ENCODE assay signal across 22 cellular contexts in genomic region chr1:209064850-209065249, GRCh38.
A peak's percentile ranks its signal among the peaks of the same experiment; 100 is the strongest.
DNase-seq lines count a peak whose midpoint lies in the region; ATAC-seq and TF ChIP-seq lines count a peak whose summit lies in the region.
"Had no signal": no experiment of that assay in that cellular context is flagged by ENCODE, and none has a peak within 500 bp of the region (broad histone marks: within the 10 kb centered on the region; RNA-seq: fewer than 3 reads in every experiment).

No MANE protein-coding gene starts in this region.

- H3K9ac ChIP-seq in neural cell (ENCODE audit: low read length) = no peak overlapping the region
- H3K9ac ChIP-seq: SK-N-SH had no signal

- H3K79me2 ChIP-seq in neural cell (replicated peaks; ENCODE audit: insufficient read depth, low read length) = no peaks in the 10 kb centered on the region

- BruUV-seq in Calu3 (replicated peaks; lab: Mats Ljungman, UMichigan) = no TSS peak

- H3K27ac ChIP-seq in neural cell (ENCODE audit: low read length) = peak overlapping the region; percentile 16

- H3K27ac Mint-ChIP-seq in brain = peak overlapping the region in 3 of 5 experiments; percentile 11 to 77 (median 61)
- H3K27ac Mint-ChIP-seq in Calu3 (ENCODE audit: unreplicated experiment) = no peak overlapping the region
- H3K27ac Mint-ChIP-seq in stimulated activated effector memory CD8-positive, alpha-beta T cell treated with anti-CD3 and anti-CD28 coated beads, Interleukin-12 subunit alpha, Interleukin-12 subunit beta, amount 100 ng/mL, for 72 hours = no peak overlapping the region
- H3K27ac Mint-ChIP-seq: CD14-positive monocyte had no signal

- no peaks in the 10 kb centered on the region for H4K20me1 ChIP-seq in neural cell (ENCODE audit: insufficient read depth)

- H2AFZ ChIP-seq in neural cell (ENCODE audit: low read depth, low read length) = no peak overlapping the region

- H3K36me3 Mint-ChIP-seq in brain = no peaks in the 10 kb centered on the region
- H3K36me3 Mint-ChIP-seq in Calu3 (ENCODE audit: insufficient read depth, unreplicated experiment) = no peaks in the 10 kb centered on the region
- no peaks in the 10 kb centered on the region for H3K36me3 Mint-ChIP-seq in stimulated activated effector memory CD8-positive, alpha-beta T cell treated with anti-CD3 and anti-CD28 coated beads, Interleukin-12 subunit alpha, Interleukin-12 subunit beta, amount 100 ng/mL, for 72 hours
- H3K36me3 Mint-ChIP-seq: CD14-positive monocyte had no signal

- H3K27me3 ChIP-seq in neural cell (ENCODE audit: insufficient read depth, low read depth, low read length) = no peaks in the 10 kb centered on the region

- no peak overlapping the region for H3K4me2 ChIP-seq in neural cell (ENCODE audit: low read length)
- H3K4me2 ChIP-seq: SK-N-SH had no signal

- H3K9me2 ChIP-seq in neural cell (ENCODE audit: insufficient read depth, low read length) = no peaks in the 10 kb centered on the region
- H3K9me2 ChIP-seq: SK-N-SH had no signal

- H3K9me3 Mint-ChIP-seq in brain (no peaks in the 10 kb centered on the region), Calu3 (ENCODE audit: low read depth, unreplicated experiment) (no peaks in the 10 kb centered on the region)
- no peaks in the 10 kb centered on the region for H3K9me3 Mint-ChIP-seq in stimulated activated effector memory CD8-positive, alpha-beta T cell treated with anti-CD3 and anti-CD28 coated beads, Interleukin-12 subunit alpha, Interleukin-12 subunit beta, amount 100 ng/mL, for 72 hours
- H3K9me3 Mint-ChIP-seq: CD14-positive monocyte had no signal

- ATAC-seq in stimulated activated effector memory CD8-positive, alpha-beta T cell treated with anti-CD3 and anti-CD28 coated beads, Interleukin-12 subunit alpha, Interleukin-12 subunit beta, amount 100 ng/mL, for 72 hours = no peak
- ATAC-seq: GM12878, Panc1 had no signal

- CTCF ChIA-PET in Calu3 (lab: Charles Lee) = no interaction called here

- no peak overlapping the region for H3K4me3 ChIP-seq in neural cell (ENCODE audit: low read length)
- H3K4me3 ChIP-seq: GM12878, HAP-1 had no signal

- H3K4me3 Mint-ChIP-seq in brain (no peak overlapping the region), Calu3 (ENCODE audit: low read depth, unreplicated experiment) (no peak overlapping the region)
- H3K4me3 Mint-ChIP-seq in stimulated activated effector memory CD8-positive, alpha-beta T cell treated with anti-CD3 and anti-CD28 coated beads, Interleukin-12 subunit alpha, Interleukin-12 subunit beta, amount 100 ng/mL, for 72 hours = no peak overlapping the region
- H3K4me3 Mint-ChIP-seq: CD14-positive monocyte had no signal

- peaks cover 63% of the 10 kb centered on the region for H3K4me1 Mint-ChIP-seq in brain
- no peaks in the 10 kb centered on the region for H3K4me1 Mint-ChIP-seq in Calu3 (ENCODE audit: low read depth, unreplicated experiment)
- H3K4me1 Mint-ChIP-seq in stimulated activated effector memory CD8-positive, alpha-beta T cell treated with anti-CD3 and anti-CD28 coated beads, Interleukin-12 subunit alpha, Interleukin-12 subunit beta, amount 100 ng/mL, for 72 hours = no peaks in the 10 kb centered on the region
- H3K4me1 Mint-ChIP-seq: CD14-positive monocyte had no signal

- intact Hi-C loops in Calu3 (cut with micrococcal nuclease; ENCODE audit: unreplicated experiment) = no loop called here

- peaks cover 3% of the 10 kb centered on the region for H3K27me3 Mint-ChIP-seq in brain
- H3K27me3 Mint-ChIP-seq in Calu3 (ENCODE audit: unreplicated experiment) = peaks cover 28% of the 10 kb centered on the region

- no peak for TF ChIP-seq CTCF in brain (conservative IDR thresholded peaks at IDR 0.05)
- no peak for TF ChIP-seq CTCF in neural cell (IDR thresholded peaks at IDR 0.05; ENCODE audit: poor library complexity, severe bottlenecking)
- TF ChIP-seq CTCF in Calu3 (IDR thresholded peaks at IDR 0.05; ENCODE audit: unreplicated experiment) = no peak

- H3K36me3 ChIP-seq in neural cell (ENCODE audit: insufficient read depth, low read length) = no peaks in the 10 kb centered on the region
- H3K36me3 ChIP-seq: HAP-1 had no signal

- no peaks in the 10 kb centered on the region for H3K9me3 ChIP-seq in neural cell (ENCODE audit: low read length)
- H3K9me3 ChIP-seq: HAP-1, SK-N-SH had no signal

- no peak for TF ChIP-seq EP300 in neural cell (conservative IDR thresholded peaks at IDR 0.05; ENCODE audit: poor library complexity, severe bottlenecking)

- TF ChIP-seq RAD21 in neural cell (conservative IDR thresholded peaks at IDR 0.05) = no peak

- H3F3A ChIP-seq in neural cell (ENCODE audit: insufficient read depth, low read length, poor library complexity, severe bottlenecking) = no peaks in the 10 kb centered on the region

- DNase-seq in NCI-H2227 treated with DMSO at 0.1 percent for 48 hours (lab: John Stamatoyannopoulos, UW) (peak; percentile 13), NCI-H2227 (lab: John Stamatoyannopoulos, UW; ENCODE audit: unreplicated experiment) (no peak), Calu3 (no peak), NOMO-1 (lab: John Stamatoyannopoulos, UW; ENCODE audit: unreplicated experiment in 2 of 2) (no peak), NCI-H2107 treated with DMSO at 0.1 percent for 48 hours (lab: John Stamatoyannopoulos, UW; ENCODE audit: unreplicated experiment) (no peak)
- no peak for DNase-seq in stimulated activated effector memory CD8-positive, alpha-beta T cell treated with anti-CD3 and anti-CD28 coated beads, Interleukin-12 subunit alpha, Interleukin-12 subunit beta, amount 100 ng/mL, for 72 hours (ENCODE audit: low spot score in 2 of 2)
- DNase-seq: 8988T; MM.1S; NCI-H1048; NCI-H1694; NCI-H2081 treated with DMSO at 0.1 percent for 48 hours; NCI-H510A treated with DMSO at 0.1 percent for 48 hours; NCI-H774; NK-92 treated with Interleukin-12 subunit alpha and Interleukin-12 subunit beta, amount 100 ng/mL, for 24 hours; SIG-M5 had no signal

TF ChIP-seq in neural cell, 6 proteins besides CTCF, POLR2A, EP300 and RAD21:
- no peak for TF ChIP-seq EZH2 (IDR thresholded peaks at IDR 0.05; ENCODE audit: borderline replicate concordance, insufficient read depth, low read length, poor library complexity, severe bottlenecking)
- TF ChIP-seq REST (IDR thresholded peaks at IDR 0.05; ENCODE audit: borderline replicate concordance) = no peak
- TF ChIP-seq TAF1 (IDR thresholded peaks at IDR 0.05; ENCODE audit: low read depth) = no peak
- no peak for TF ChIP-seq SMC3 (conservative IDR thresholded peaks at IDR 0.05; ENCODE audit: poor library complexity)
- no peak for TF ChIP-seq MXI1 (conservative IDR thresholded peaks at IDR 0.05; ENCODE audit: poor library complexity, severe bottlenecking)
- no peak for TF ChIP-seq POLR2AphosphoS5 (IDR thresholded peaks at IDR 0.05)
TF ChIP-seq in neural cell: peak in this region for 0.

Comparison
In these comparisons a context has a peak if more than half of its experiments do, and no peak if none do; other contexts are left out.
1. H3K27ac Mint-ChIP-seq: peak in brain (3 of 5); none in Calu3 (single experiment) and stimulated activated effector memory CD8-positive, alpha-beta T cell treated with anti-CD3 and anti-CD28 coated beads, Interleukin-12 subunit alpha, Interleukin-12 subunit beta, amount 100 ng/mL, for 72 hours (single experiment).